ENCODE assay signal across 1 cellular context in the genomic region with DNA sequence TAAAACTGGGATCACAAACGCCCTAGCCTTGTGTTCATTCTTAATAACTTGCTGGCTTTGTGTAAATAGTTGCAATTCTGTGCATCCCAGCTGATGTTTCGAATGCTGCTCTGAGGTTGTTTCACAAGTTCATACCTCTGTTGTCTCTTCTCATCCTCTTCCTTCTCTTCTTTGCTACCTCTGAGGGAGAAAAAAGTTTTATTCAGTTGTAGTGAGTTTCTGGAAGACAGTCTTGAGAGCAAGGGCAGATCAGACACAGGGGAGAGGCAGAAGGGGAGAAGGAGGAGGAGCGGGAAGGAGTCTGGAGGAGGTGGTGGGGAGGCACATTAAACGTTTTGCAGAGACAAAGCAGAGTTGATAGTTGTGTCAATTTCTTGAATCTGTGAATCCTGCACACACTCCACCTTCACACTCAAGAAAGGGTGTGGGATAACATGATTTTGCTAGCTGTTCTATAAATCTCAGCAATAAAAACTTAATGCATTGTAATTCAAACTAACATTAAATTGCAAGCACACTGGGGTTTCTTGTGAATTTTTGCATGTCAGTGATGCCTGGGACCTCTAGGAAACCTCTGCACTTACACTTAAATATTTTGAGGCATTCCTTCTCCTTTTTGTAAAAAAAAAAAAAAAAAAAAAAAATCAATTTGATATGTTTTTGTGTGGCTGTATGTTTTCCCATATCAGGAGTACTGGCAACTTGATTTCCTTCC.
TF ChIP-seq lines count a peak whose summit lies in the region.

No MANE protein-coding gene starts in this region.

TF ChIP-seq in IMR-90, 13 proteins besides CTCF, POLR2A, EP300 and RAD21:
- TF ChIP-seq FOS (IDR thresholded peaks at IDR 0.05; ENCODE audit: low read depth, low read length) = no peak
- no peak for TF ChIP-seq CHD1 (IDR thresholded peaks at IDR 0.05; ENCODE audit: low read depth, low read length)
